In genomic region chr12:27709932-27710591, GRCh38 we compare ENCODE assay signal across 8 cellular contexts. TPM values are rescaled to one million over a fixed set of nuclear protein-coding genes. Genes with fewer than 3 reads are reported as not detected.
A peak's percentile ranks its signal among the peaks of the same experiment; 100 is the strongest.
DNase-seq lines count a peak whose midpoint lies in the region; ATAC-seq, FAIRE-seq and TF ChIP-seq lines count a peak whose summit lies in the region.

No MANE protein-coding gene starts in this region.

- no peaks in the 10 kb centered on the region for H3K9me3 Mint-ChIP-seq in chondrocyte (ENCODE audit: low read depth)

- FAIRE-seq in HepG2 (lab: Jason Lieb, UNC): no peak

- POLR2A ChIA-PET in AG04450 (lab: Yijun Ruan, JAX) (interaction anchor here (1.0 kb wide), 1 partner anchor 276 kb away, joined by 3 read pairs; no protein-coding TSS in a partner anchor), HepG2 (lab: Yijun Ruan, JAX) (interaction anchor here (1.0 to 1.5 kb wide), 3 partner anchors 13 to 312 kb away, joined by 5 to 18 read pairs (median 6); partner anchors contain the start of genes PPFIBP1 and REP15), HEK293T (lab: Yijun Ruan, JAX) (interaction anchor here (0.7 to 2.3 kb wide), 5 partner anchors 9 to 377 kb away, joined by 3 to 9 read pairs (median 3); partner anchors contain the start of genes BMAL2, KLHL42, MANSC4 and PPFIBP1)

- peak overlapping the region; percentile 98 for H3K4me3 Mint-ChIP-seq in chondrocyte (ENCODE audit: unreplicated experiment)

- H3K9ac ChIP-seq in HepG2 (ENCODE audit: insufficient read depth, low read depth, low read length): peak overlapping the region; percentile 91

- intact Hi-C loops in HepG2 (cut with micrococcal nuclease; ENCODE audit: unreplicated experiment): loop anchor here (2.0 to 10.0 kb wide), 3 partner anchors 23 to 185 kb away; partner anchors contain the start of gene PPFIBP1

- H3K27ac ChIP-seq in AG04450 (ENCODE audit: low read depth, low read length) (peak overlapping the region; percentile 84), HepG2 (ENCODE audit: extremely low read length, insufficient read depth, low read length) (peak overlapping the region; percentile 82), thoracic aorta (peak overlapping the region; percentile 81 to 86)

- CTCF ChIA-PET in AG04450 (lab: Charles Lee) (interaction anchor here (2.1 kb wide), 1 partner anchor 14 kb away, joined by 6 read pairs; the partner anchor contains the start of gene REP15), HepG2 (lab: Yijun Ruan, JAX; ENCODE audit: low intra/inter-chr PET ratio, low total read pairs) (no interaction called here), HEK293T (lab: Yijun Ruan, JAX) (interaction anchor here (0.7 kb wide), 1 partner anchor 9 kb away, joined by 4 read pairs; no protein-coding TSS in a partner anchor)

- H3K4me1 ChIP-seq in HepG2 (ENCODE audit: insufficient read depth, low read length): peaks cover 49% of the 10 kb centered on the region
- peaks cover 7 to 22% of the 10 kb centered on the region in 2 donors for H3K4me1 ChIP-seq in thoracic aorta (ENCODE audit: control insufficient read depth in 1 of 2, low read depth in 2 of 2)

- TF ChIP-seq RAD21 in HepG2 (CRISPR knock-in tag; IDR thresholded peaks at IDR 0.05): no peak

- no peak for TF ChIP-seq POLR2A in HepG2 (IDR thresholded peaks at IDR 0.05; ENCODE audit: insufficient read depth in 1 of 2, low read depth in 2 of 2, low read length in 2 of 2)

- H3K4me1 Mint-ChIP-seq in chondrocyte (ENCODE audit: low read depth): peaks cover 27% of the 10 kb centered on the region

- peak overlapping the region; percentile 44 for H2AFZ ChIP-seq in HepG2 (ENCODE audit: low read length)

- in situ Hi-C loops in HepG2 (cut with HindIII; ENCODE audit: extremely low pct_ligation_motif_present, low pct_unique_long_range_greater_than_20kb): no loop called here

- H3K27ac Mint-ChIP-seq in chondrocyte (ENCODE audit: unreplicated experiment): peak overlapping the region; percentile 94

- BruUV-seq in HepG2 (replicated peaks; lab: Mats Ljungman, UMichigan): TSS peak; percentile 97

- DNase-seq in AG04450 (ENCODE audit: low read depth, low spot score): no peak
- DNase-seq in NCI-H774 (lab: John Stamatoyannopoulos, UW): peak; percentile 72
- no peak for DNase-seq in chondrocyte (ENCODE audit: low spot score)
- peak; percentile 66 for DNase-seq in HepG2 (ENCODE audit: low spot score)
- DNase-seq in thoracic aorta (ENCODE audit: low spot score): no peak
- no peak for DNase-seq in HEK293T (ENCODE audit: extremely low spot score)

- peaks cover 0 to 14% of the 10 kb centered on the region in 2 experiments; a peak in 3 of 5 replicates for H3K36me3 ChIP-seq in HepG2 (replicated peaks in 1 of 2; ENCODE audit: control insufficient read depth in 1 of 2, insufficient read depth in 2 of 2, low read length in 2 of 2)
- H3K36me3 ChIP-seq in thoracic aorta: peaks cover under 1% of the 10 kb centered on the region

- TF ChIP-seq EP300 in HepG2 (IDR thresholded peaks at IDR 0.05; ENCODE audit: low read depth in 2 of 2, low read length in 2 of 2) (no peak), HepG2 (CRISPR knock-in tag; IDR thresholded peaks at IDR 0.05; ENCODE audit: borderline replicate concordance) (no peak)

- 2% methylated on average over 24 of the region's 24 CpGs for WGBS in HepG2 (ENCODE audit: low lambda C conversion rate)

- peaks cover 39% of the 10 kb centered on the region for H3K79me2 ChIP-seq in HepG2 (ENCODE audit: insufficient read depth, low read length)

- H3K4me3 ChIP-seq in AG04450 (ENCODE audit: low read depth, low read length): peak overlapping the region; percentile 99
- H3K4me3 ChIP-seq in HepG2 (replicated peaks in 1 of 3; ENCODE audit: insufficient read depth in 1 of 3, low read depth in 2 of 3, low read length in 3 of 3): peak overlapping the region; percentile 72 to 94 (median 90)
- H3K4me3 ChIP-seq in thoracic aorta: peak overlapping the region; percentile 85

- no peaks in the 10 kb centered on the region; the same call in 1 of the 2 replicates for H3K9me3 ChIP-seq in AG04450 (ENCODE audit: control insufficient read depth, insufficient read depth, low read length)
- H3K9me3 ChIP-seq in HepG2 (ENCODE audit: low read length): no peaks in the 10 kb centered on the region
- no peaks in the 10 kb centered on the region for H3K9me3 ChIP-seq in thoracic aorta

- peaks cover 4% of the 10 kb centered on the region for H3K36me3 Mint-ChIP-seq in chondrocyte (ENCODE audit: low read depth)

- peaks cover 11% of the 10 kb centered on the region for H4K20me1 ChIP-seq in HepG2 (ENCODE audit: insufficient read depth, low read length)

- H3K27me3 ChIP-seq in AG04450 (ENCODE audit: control insufficient read depth, insufficient read depth, low read length): no peaks in the 10 kb centered on the region
- H3K27me3 ChIP-seq in HepG2 (ENCODE audit: control insufficient read depth in 1 of 2, insufficient read depth in 2 of 2, low read length in 2 of 2): peaks cover 0 to 3% of the 10 kb centered on the region in 2 experiments; a peak in 1 of 5 replicates
- no peaks in the 10 kb centered on the region for H3K27me3 ChIP-seq in thoracic aorta (replicated peaks; ENCODE audit: insufficient read depth)

- no peaks in the 10 kb centered on the region for H3K27me3 Mint-ChIP-seq in chondrocyte (ENCODE audit: low read depth)

- peak; percentile 37 for ATAC-seq in GM18868 (IDR thresholded peaks at IDR 0.05; ENCODE audit: unreplicated experiment)
- peak; percentile 38 for ATAC-seq in HG03066 (IDR thresholded peaks at IDR 0.05; ENCODE audit: low read depth, unreplicated experiment)
- ATAC-seq in HepG2: peak; percentile 70
- ATAC-seq in thoracic aorta (ENCODE audit: insufficient number of reproducible peaks, low FRiP score, low read depth): peak; percentile 31

- H3K4me2 ChIP-seq in HepG2 (ENCODE audit: low read depth, low read length): peak overlapping the region; percentile 73

- TF ChIP-seq CTCF in AG04450 (IDR thresholded peaks at IDR 0.05; ENCODE audit: low read depth, low read length) (no peak), chondrocyte (IDR thresholded peaks at IDR 0.05) (no peak), HepG2 (CRISPR knock-in tag; IDR thresholded peaks at IDR 0.05) (no peak), thoracic aorta (IDR thresholded peaks at IDR 0.05) (no peak)

TF ChIP-seq in HEK293T, 16 proteins besides CTCF, POLR2A, EP300 and RAD21 (continues in another document):
- no peak for TF ChIP-seq CTBP1 (IDR thresholded peaks at IDR 0.05; ENCODE audit: borderline replicate concordance)

RNA-seq across cellular contexts. Expression of gene MRPS35, which starts 0.6 kb away (rescaled TPM):
- polyA plus RNA-seq in AG04450 (2011; rRNA removed) (59.4 and 66.6 TPM in 2 replicates), HepG2 (2011; rRNA removed) (48.8 and 63.4 TPM in 2 replicates)
- polyA minus RNA-seq in AG04450 (2011; rRNA and poly(A)+ RNA removed): 19.2 and 25.4 TPM in 2 replicates
- total RNA-seq in chondrocyte (29.2 to 33.1 TPM (median 33.1 TPM) in 3 replicates), HepG2 (2016; rRNA removed; fragmentation: Illumina TruSeq; extraction: Trizol) (104 and 160 TPM in 2 replicates), thoracic aorta (10 to 100 TPM; 32.7 to 55.9 TPM)
- 29.1 and 30.1 TPM in 2 replicates for total RNA-seq in HepG2 (2016; cell fraction: cytosol; rRNA removed; fragmentation: Illumina TruSeq; extraction: Trizol; ENCODE audit: low read depth)
- 102 and 162 TPM in 2 replicates for total RNA-seq in HepG2 (2016; cell fraction: insoluble cytoplasmic fraction; rRNA removed; fragmentation: Illumina TruSeq; extraction: Trizol)
- 47.8 and 48.1 TPM in 2 replicates for total RNA-seq in HepG2 (2016; cell fraction: membrane; rRNA removed; fragmentation: Illumina TruSeq; extraction: Trizol)
- total RNA-seq in HepG2 (2016; cell fraction: nucleus; rRNA removed; fragmentation: Illumina TruSeq; extraction: Trizol): 39.9 and 41.6 TPM in 2 replicates
- polyA plus RNA-seq in HepG2 (2011; cell fraction: cytosol; rRNA removed): 37.3 and 44.5 TPM in 2 replicates
- polyA plus RNA-seq in HepG2 (2011; cell fraction: nucleus; rRNA removed): 8.5 and 11.1 TPM in 2 replicates
- polyA plus RNA-seq in HepG2 (2012): 47.9 and 61.2 TPM in 2 replicates
- polyA plus RNA-seq in HepG2 (2016; cell fraction: cytosol; fragmentation: Illumina TruSeq; extraction: Trizol; ENCODE audit: low read depth): 13.4 and 14.7 TPM in 2 replicates
- polyA plus RNA-seq in HepG2 (2016; cell fraction: insoluble cytoplasmic fraction; fragmentation: Illumina TruSeq; extraction: Trizol; ENCODE audit: low read depth): 142 and 160 TPM in 2 replicates
- 29.5 and 31.1 TPM in 2 replicates for polyA plus RNA-seq in HepG2 (2016; cell fraction: membrane; fragmentation: Illumina TruSeq; extraction: Trizol; ENCODE audit: low read depth)
- polyA plus RNA-seq in HepG2 (2016; cell fraction: nucleus; fragmentation: Illumina TruSeq; extraction: Trizol; ENCODE audit: insufficient read depth, low read depth): 50.1 and 50.5 TPM in 2 replicates
- polyA minus RNA-seq in HepG2 (2011; rRNA and poly(A)+ RNA removed; ENCODE audit: low replicate concordance): 17.4 and 21.1 TPM in 2 replicates
- polyA minus RNA-seq in HepG2 (2011; cell fraction: cytosol; rRNA and poly(A)+ RNA removed): 47.1 and 47.8 TPM in 2 replicates
- 20.2 and 28.0 TPM in 2 replicates for polyA minus RNA-seq in HepG2 (2011; cell fraction: nucleus; rRNA and poly(A)+ RNA removed)

RNA-seq across cellular contexts. Expression of gene REP15, which starts 13.8 kb away (rescaled TPM):
- polyA plus RNA-seq in AG04450 (2011; rRNA removed) (0.65 and 0.78 TPM in 2 replicates), HepG2 (2011; rRNA removed) (0.12 and 0.14 TPM in 2 replicates)
- polyA minus RNA-seq in AG04450 (2011; rRNA and poly(A)+ RNA removed): 0.28 and 1.8 TPM in 2 replicates
- total RNA-seq in chondrocyte (0.54 to 1.3 TPM (median 1.3 TPM) in 3 replicates), HepG2 (2016; rRNA removed; fragmentation: Illumina TruSeq; extraction: Trizol) (0.64 and 1.0 TPM in 2 replicates), thoracic aorta (1 to 10 TPM; 5.6 to 8.3 TPM)
- not detected in 2 replicates for total RNA-seq in HepG2 (2016; cell fraction: cytosol; rRNA removed; fragmentation: Illumina TruSeq; extraction: Trizol; ENCODE audit: low read depth)
- total RNA-seq in HepG2 (2016; cell fraction: insoluble cytoplasmic fraction; rRNA removed; fragmentation: Illumina TruSeq; extraction: Trizol): 0.64 and 0.78 TPM in 2 replicates
- 0.34 and 0.43 TPM in 2 replicates for total RNA-seq in HepG2 (2016; cell fraction: membrane; rRNA removed; fragmentation: Illumina TruSeq; extraction: Trizol)
- total RNA-seq in HepG2 (2016; cell fraction: nucleus; rRNA removed; fragmentation: Illumina TruSeq; extraction: Trizol): 0.60 and 0.62 TPM in 2 replicates
- 0.15 and 0.21 TPM in 2 replicates for polyA plus RNA-seq in HepG2 (2011; cell fraction: cytosol; rRNA removed)
- polyA plus RNA-seq in HepG2 (2011; cell fraction: nucleus; rRNA removed): 0.29 and 0.42 TPM in 2 replicates
- 0.37 and 0.74 TPM in 2 replicates for polyA plus RNA-seq in HepG2 (2012)
- 0.12 TPM in 1 of 2 replicates, not detected in the other for polyA plus RNA-seq in HepG2 (2016; cell fraction: cytosol; fragmentation: Illumina TruSeq; extraction: Trizol; ENCODE audit: low read depth)
- polyA plus RNA-seq in HepG2 (2016; cell fraction: insoluble cytoplasmic fraction; fragmentation: Illumina TruSeq; extraction: Trizol; ENCODE audit: low read depth): 0.51 and 1.3 TPM in 2 replicates
- polyA plus RNA-seq in HepG2 (2016; cell fraction: membrane; fragmentation: Illumina TruSeq; extraction: Trizol; ENCODE audit: low read depth): not detected in 2 replicates
- polyA plus RNA-seq in HepG2 (2016; cell fraction: nucleus; fragmentation: Illumina TruSeq; extraction: Trizol; ENCODE audit: insufficient read depth, low read depth): 1.2 and 1.9 TPM in 2 replicates
- polyA minus RNA-seq in HepG2 (2011; rRNA and poly(A)+ RNA removed; ENCODE audit: low replicate concordance): 0.14 and 0.96 TPM in 2 replicates
- polyA minus RNA-seq in HepG2 (2011; cell fraction: cytosol; rRNA and poly(A)+ RNA removed): not detected in 2 replicates
- polyA minus RNA-seq in HepG2 (2011; cell fraction: nucleus; rRNA and poly(A)+ RNA removed): 2.3 and 4.4 TPM in 2 replicates

Comparison
In these comparisons a context has a peak if more than half of its experiments do, and no peak if none do; other contexts are left out.
1. DNase-seq: peak in NCI-H774 (single experiment) and HepG2 (single experiment); none in AG04450 (single experiment), chondrocyte (single experiment), thoracic aorta (single experiment) and HEK293T (single experiment).
2. Peak in every context shown above with its lines, with median percentiles within 50 percentile points of each other: H3K27ac ChIP-seq, H3K4me3 ChIP-seq and ATAC-seq.